Comparison of ENCODE assay signal across 20 cellular contexts in genomic region chr12:93107943-93108342, GRCh38.
DNase-seq lines count a peak whose midpoint lies in the region; ATAC-seq, FAIRE-seq and TF ChIP-seq lines count a peak whose summit lies in the region.
"Had no signal": no experiment of that assay in that cellular context is flagged by ENCODE, and none has a peak within 500 bp of the region (broad histone marks: within the 10 kb centered on the region; RNA-seq: fewer than 3 reads in every experiment).

No MANE protein-coding gene starts in this region.

- no peak for TF ChIP-seq RAD21 in HepG2 (CRISPR knock-in tag; IDR thresholded peaks at IDR 0.05)

- H3K9me3 ChIP-seq in HepG2 (ENCODE audit: low read length) = no peaks in the 10 kb centered on the region
- no peaks in the 10 kb centered on the region for H3K9me3 ChIP-seq in right lobe of liver
- no peaks in the 10 kb centered on the region for H3K9me3 ChIP-seq in mesenchymal stem cell (ENCODE audit: control insufficient read depth, low read length)
- H3K9me3 ChIP-seq in breast epithelium = no peaks in the 10 kb centered on the region

- H3K4me1 Mint-ChIP-seq in chondrocyte (ENCODE audit: low read depth) = peaks cover 45% of the 10 kb centered on the region
- peaks cover 25% of the 10 kb centered on the region for H3K4me1 Mint-ChIP-seq in type B pancreatic cell (ENCODE audit: unreplicated experiment)

- 70% methylated on average over 3 of the region's 3 CpGs for WGBS in HepG2 (ENCODE audit: low lambda C conversion rate)
- 35% methylated on average over 3 of the region's 3 CpGs for WGBS in right lobe of liver (ENCODE audit: insufficient coverage, low coverage, low lambda C conversion rate, missing lambda C conversion rate)
- WGBS in mesenchymal stem cell = 0% methylated on average over 3 of the region's 3 CpGs

- ATAC-seq in HepG2 = no peak; the same call in 2 of the 3 replicates
- ATAC-seq in right lobe of liver = no peak
- ATAC-seq: HCT116, Panc1 had no signal

- H3K27me3 ChIP-seq in HepG2 (ENCODE audit: control insufficient read depth in 1 of 2, insufficient read depth in 2 of 2, low read length in 2 of 2) = no peaks in the 10 kb centered on the region
- no peaks in the 10 kb centered on the region for H3K27me3 ChIP-seq in right lobe of liver
- H3K27me3 ChIP-seq in mesenchymal stem cell (ENCODE audit: control insufficient read depth in 1 of 2, insufficient read depth in 1 of 2, low read length in 2 of 2) = no peaks in the 10 kb centered on the region
- H3K27me3 ChIP-seq in breast epithelium = no peaks in the 10 kb centered on the region

- H3K9me3 Mint-ChIP-seq in chondrocyte (ENCODE audit: low read depth) (no peaks in the 10 kb centered on the region), type B pancreatic cell (no peaks in the 10 kb centered on the region)

- H3K27me3 Mint-ChIP-seq in chondrocyte (ENCODE audit: low read depth) (no peaks in the 10 kb centered on the region), type B pancreatic cell (no peaks in the 10 kb centered on the region)

- no peaks in the 10 kb centered on the region for H3K79me2 ChIP-seq in HepG2 (ENCODE audit: insufficient read depth, low read length)

- no peak overlapping the region for H3K23ac ChIP-seq in mesenchymal stem cell (ENCODE audit: low read length in 2 of 2)

- H3K14ac ChIP-seq in mesenchymal stem cell (ENCODE audit: low read length in 2 of 2) = no peak overlapping the region

- no peak overlapping the region for H2AK5ac ChIP-seq in mesenchymal stem cell (ENCODE audit: low read length, severe bottlenecking)

- H3K4me3 ChIP-seq in HepG2 (replicated peaks in 1 of 3; ENCODE audit: insufficient read depth in 1 of 3, low read depth in 2 of 3, low read length in 3 of 3) (no peak overlapping the region), right lobe of liver (no peak overlapping the region), mesenchymal stem cell (ENCODE audit: insufficient read depth in 1 of 2, low read depth in 1 of 2, low read length in 2 of 2) (no peak overlapping the region), breast epithelium (no peak overlapping the region)

- TF ChIP-seq CTCF in HepG2 (CRISPR knock-in tag; IDR thresholded peaks at IDR 0.05) (no peak), right lobe of liver (IDR thresholded peaks at IDR 0.05) (no peak), chondrocyte (IDR thresholded peaks at IDR 0.05) (no peak), type B pancreatic cell (conservative IDR thresholded peaks at IDR 0.05) (no peak), breast epithelium (IDR thresholded peaks at IDR 0.05) (no peak)

- H2AFZ ChIP-seq in HepG2 (ENCODE audit: low read length) (no peak overlapping the region), mesenchymal stem cell (ENCODE audit: low read depth, low read length) (no peak overlapping the region)

- intact Hi-C loops in HepG2 (cut with micrococcal nuclease; ENCODE audit: unreplicated experiment) = no loop called here
- intact Hi-C loops in right lobe of liver (cut with DNase I) = no loop called here
- intact Hi-C loops in breast epithelium (cut with DNase I; ENCODE audit: low total_unique reads) = loop anchor here (5.0 kb wide), 1 partner anchor 479 kb away; no protein-coding TSS in a partner anchor

- TF ChIP-seq POLR2A in HepG2 (IDR thresholded peaks at IDR 0.05; ENCODE audit: insufficient read depth in 1 of 2, low read depth in 2 of 2, low read length in 2 of 2) (no peak), right lobe of liver (IDR thresholded peaks at IDR 0.05) (no peak), breast epithelium (IDR thresholded peaks at IDR 0.05) (no peak)

- no peak overlapping the region for H2BK5ac ChIP-seq in mesenchymal stem cell (ENCODE audit: low read depth, low read length, poor library complexity, severe bottlenecking)

- no peaks in the 10 kb centered on the region for H3K79me1 ChIP-seq in mesenchymal stem cell (replicated peaks; ENCODE audit: low read length, poor library complexity, severe bottlenecking)

- H4K8ac ChIP-seq in mesenchymal stem cell (ENCODE audit: low read length) = peak overlapping the region; percentile 4

- peak; percentile 30 for FAIRE-seq in HepG2 (lab: Jason Lieb, UNC)
- FAIRE-seq: A204.1 had no signal

- H3K27ac ChIP-seq in HepG2 (ENCODE audit: extremely low read length, insufficient read depth, low read length) (no peak overlapping the region), right lobe of liver (no peak overlapping the region), mesenchymal stem cell (ENCODE audit: low read length, poor library complexity, severe bottlenecking) (no peak overlapping the region), breast epithelium (no peak overlapping the region)
- H3K27ac ChIP-seq: KMS-11 had no signal

- peak overlapping the region; percentile 70 to 82 for H3K18ac ChIP-seq in mesenchymal stem cell (ENCODE audit: low read depth in 1 of 2, low read length in 2 of 2)

- H3K36me3 ChIP-seq in HepG2 (replicated peaks in 1 of 2; ENCODE audit: control insufficient read depth in 1 of 2, insufficient read depth in 2 of 2, low read length in 2 of 2) (no peaks in the 10 kb centered on the region), right lobe of liver (no peaks in the 10 kb centered on the region), mesenchymal stem cell (ENCODE audit: control insufficient read depth in 1 of 2, insufficient read depth in 2 of 2, low read depth in 1 of 2, low read length in 2 of 2) (no peaks in the 10 kb centered on the region), breast epithelium (no peaks in the 10 kb centered on the region)

- peaks cover 61% of the 10 kb centered on the region for H3K4me1 ChIP-seq in HepG2 (ENCODE audit: insufficient read depth, low read length)
- peaks cover 0 to 15% (median 3%) of the 10 kb centered on the region in 4 donors for H3K4me1 ChIP-seq in right lobe of liver
- peaks cover 4% of the 10 kb centered on the region for H3K4me1 ChIP-seq in mesenchymal stem cell (ENCODE audit: control insufficient read depth, insufficient read depth, low read depth, low read length)
- H3K4me1 ChIP-seq in breast epithelium = no peaks in the 10 kb centered on the region

- H4K20me1 ChIP-seq in HepG2 (ENCODE audit: insufficient read depth, low read length) = no peaks in the 10 kb centered on the region

- DNase-seq in HepG2 (ENCODE audit: low spot score) = no peak
- DNase-seq in right lobe of liver = no peak
- no peak for DNase-seq in chondrocyte (ENCODE audit: low spot score)
- DNase-seq in mesenchymal stem cell = peak; percentile 86
- DNase-seq in type B pancreatic cell (ENCODE audit: extremely low spot score, unreplicated experiment) = no peak
- no peak for DNase-seq in SW480 (ENCODE audit: low spot score)
- DNase-seq in activated gamma-delta T cell (lab: John Stamatoyannopoulos, UW) = no peak
- no peak for DNase-seq in breast epithelium (ENCODE audit: low spot score in 2 of 2)
- DNase-seq: COR-L47, NCI-H1092, NCI-H187, NCI-H2171, NCI-H446 treated with DMSO at 0.1 percent for 48 hours, NCI-H748 treated with DMSO at 0.1 percent for 48 hours, Right ventricle myocardium superior had no signal

- no peak overlapping the region for H3K9ac ChIP-seq in HepG2 (ENCODE audit: insufficient read depth, low read depth, low read length)
- H3K9ac ChIP-seq in mesenchymal stem cell (ENCODE audit: low read length) = no peak overlapping the region
- H3K9ac ChIP-seq: KMS-11 had no signal

- peak overlapping the region; percentile 85 for H2BK12ac ChIP-seq in mesenchymal stem cell (ENCODE audit: low read length in 2 of 2)

- in situ Hi-C loops in HepG2 (cut with HindIII; ENCODE audit: extremely low pct_ligation_motif_present, low pct_unique_long_range_greater_than_20kb) = no loop called here

- H3K36me3 Mint-ChIP-seq in chondrocyte (ENCODE audit: low read depth) (no peaks in the 10 kb centered on the region), type B pancreatic cell (no peaks in the 10 kb centered on the region)
- H3K36me3 Mint-ChIP-seq: CD14-positive monocyte had no signal

- H2BK120ac ChIP-seq in mesenchymal stem cell (ENCODE audit: low read depth, low read length) = peak overlapping the region; percentile 64

- POLR2A ChIA-PET in HepG2 (lab: Yijun Ruan, JAX) = interaction anchor here (0.7 kb wide), 1 partner anchor 419 kb away, joined by 3 read pairs; no protein-coding TSS in a partner anchor

- H3K4me2 ChIP-seq in HepG2 (ENCODE audit: low read depth, low read length) (0 out of 2 replicates have a peak overlapping the region, but pooled peaks have one; percentile 8), mesenchymal stem cell (ENCODE audit: low read length, poor library complexity, severe bottlenecking) (no peak overlapping the region)
- H3K4me2 ChIP-seq: KMS-11 had no signal

- H3K27ac Mint-ChIP-seq in chondrocyte (ENCODE audit: unreplicated experiment) = peak overlapping the region; percentile 41
- no peak overlapping the region for H3K27ac Mint-ChIP-seq in type B pancreatic cell

- TF ChIP-seq EP300 in HepG2 (IDR thresholded peaks at IDR 0.05; ENCODE audit: low read depth in 2 of 2, low read length in 2 of 2) (no peak), HepG2 (CRISPR knock-in tag; IDR thresholded peaks at IDR 0.05; ENCODE audit: borderline replicate concordance) (no peak)

- H4K91ac ChIP-seq in mesenchymal stem cell (ENCODE audit: low read length) = peak overlapping the region; percentile 43

- CTCF ChIA-PET in HepG2 (lab: Yijun Ruan, JAX; ENCODE audit: low intra/inter-chr PET ratio, low total read pairs) = no interaction called here

- H2BK15ac ChIP-seq in mesenchymal stem cell (ENCODE audit: low read depth, poor library complexity, severe bottlenecking) = peak overlapping the region; percentile 12

- BruUV-seq in HepG2 (replicated peaks; lab: Mats Ljungman, UMichigan) = no TSS peak

- H3K4ac ChIP-seq in mesenchymal stem cell (ENCODE audit: low read depth in 1 of 2, low read length in 2 of 2) = peak overlapping the region; percentile 13 to 75

- H3K4me3 Mint-ChIP-seq in chondrocyte (ENCODE audit: unreplicated experiment) (no peak overlapping the region), type B pancreatic cell (peak overlapping the region; percentile 52)
- H3K4me3 Mint-ChIP-seq: CD14-positive monocyte had no signal

TF ChIP-seq in HepG2, 621 proteins besides CTCF, POLR2A, EP300 and RAD21:
- TF ChIP-seq HDAC2 (CRISPR knock-in tag; IDR thresholded peaks at IDR 0.05) (0 out of 2 replicates have a peak, but pooled peaks have one; percentile 4), CEBPB (IDR thresholded peaks at IDR 0.05; ENCODE audit: borderline replicate concordance, low read depth, low read length) (peak; percentile 63)
- TF ChIP-seq, protein P1, sequence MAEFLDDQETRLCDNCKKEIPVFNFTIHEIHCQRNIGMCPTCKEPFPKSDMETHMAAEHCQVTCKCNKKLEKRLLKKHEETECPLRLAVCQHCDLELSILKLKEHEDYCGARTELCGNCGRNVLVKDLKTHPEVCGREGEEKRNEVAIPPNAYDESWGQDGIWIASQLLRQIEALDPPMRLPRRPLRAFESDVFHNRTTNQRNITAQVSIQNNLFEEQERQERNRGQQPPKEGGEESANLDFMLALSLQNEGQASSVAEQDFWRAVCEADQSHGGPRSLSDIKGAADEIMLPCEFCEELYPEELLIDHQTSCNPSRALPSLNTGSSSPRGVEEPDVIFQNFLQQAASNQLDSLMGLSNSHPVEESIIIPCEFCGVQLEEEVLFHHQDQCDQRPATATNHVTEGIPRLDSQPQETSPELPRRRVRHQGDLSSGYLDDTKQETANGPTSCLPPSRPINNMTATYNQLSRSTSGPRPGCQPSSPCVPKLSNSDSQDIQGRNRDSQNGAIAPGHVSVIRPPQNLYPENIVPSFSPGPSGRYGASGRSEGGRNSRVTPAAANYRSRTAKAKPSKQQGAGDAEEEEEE (CRISPR knock-in tag; IDR thresholded peaks at IDR 0.05; ENCODE audit: borderline replicate concordance) = no peak
